24 cellular contexts compared by ENCODE assay signal in genomic region chr6:81708306-81708705, GRCh38. TPM values are rescaled to one million over a fixed set of nuclear protein-coding genes. Genes with fewer than 3 reads are reported as not detected.
DNase-seq lines count a peak whose midpoint lies in the region; ATAC-seq, FAIRE-seq and TF ChIP-seq lines count a peak whose summit lies in the region.
"Had no signal": no experiment of that assay in that cellular context is flagged by ENCODE, and none has a peak within 500 bp of the region (broad histone marks: within the 10 kb centered on the region; RNA-seq: fewer than 3 reads in every experiment).

No MANE protein-coding gene starts in this region.

- no peak for TF ChIP-seq CTCF in SK-N-SH (IDR thresholded peaks at IDR 0.05)
- no peak for TF ChIP-seq CTCF in endodermal cell (conservative IDR thresholded peaks at IDR 0.05)
- TF ChIP-seq CTCF in suprapubic skin (IDR thresholded peaks at IDR 0.05) = no peak

- H3K4me3 Mint-ChIP-seq in endodermal cell = no peak overlapping the region
- H3K4me3 Mint-ChIP-seq: activated CD4-positive, alpha-beta T cell treated with anti-CD3 and anti-CD28 coated beads, Interleukin-2, amount 10 ng/mL, durations not matched to agents 7 days and 5 days; activated CD8-positive, alpha-beta memory T cell treated with anti-CD3 and anti-CD28 coated beads, Interleukin-2, amount 10 ng/mL, durations not matched to agents 7 days and 5 days; CD4-positive, alpha-beta T cell; dendritic cell treated with granulocyte-macrophage colony-stimulating factor and Interleukin-4, amounts not matched to agents 40 ng/mL and 50 ng/mL, for 4 days; nephron had no signal

- H3K27me3 ChIP-seq in SK-N-SH (ENCODE audit: insufficient read depth) (no peaks in the 10 kb centered on the region), SJCRH30 (no peaks in the 10 kb centered on the region), endodermal cell (ENCODE audit: control insufficient read depth, insufficient read depth, low read length, poor library complexity, severe bottlenecking) (no peaks in the 10 kb centered on the region), suprapubic skin (no peaks in the 10 kb centered on the region)
- H3K27me3 ChIP-seq: left lung, Peyer's patch, upper lobe of left lung had no signal

- H3K36me3 Mint-ChIP-seq in endodermal cell (ENCODE audit: low read depth) = no peaks in the 10 kb centered on the region
- H3K36me3 Mint-ChIP-seq: activated CD8-positive, alpha-beta memory T cell treated with anti-CD3 and anti-CD28 coated beads, Interleukin-2, amount 10 ng/mL, durations not matched to agents 7 days and 5 days had no signal

- H3K9me3 Mint-ChIP-seq in endodermal cell = peaks cover 4% of the 10 kb centered on the region
- H3K9me3 Mint-ChIP-seq: nephron had no signal

- no peak for TF ChIP-seq RAD21 in SK-N-SH (IDR thresholded peaks at IDR 0.05; ENCODE audit: low read length)

- no peaks in the 10 kb centered on the region for H3K9me2 ChIP-seq in SK-N-SH

- no peak overlapping the region for H3K9ac ChIP-seq in SK-N-SH
- H3K9ac ChIP-seq in endodermal cell (ENCODE audit: extremely low read depth, low read length, poor library complexity, severe bottlenecking) = no peak overlapping the region
- H3K9ac ChIP-seq: parathyroid adenoma had no signal

- CTCF ChIA-PET in SK-N-SH (lab: Yijun Ruan, JAX) = interaction anchor here (1.0 kb wide), 1 partner anchor 11 kb away, joined by 3 read pairs; no protein-coding TSS in a partner anchor

- H2AFZ ChIP-seq in SK-N-SH (ENCODE audit: low read depth) = no peak overlapping the region
- H2AFZ ChIP-seq: parathyroid adenoma had no signal

- H3K27me3 Mint-ChIP-seq in endodermal cell (ENCODE audit: insufficient read depth) = peaks cover 2% of the 10 kb centered on the region
- H3K27me3 Mint-ChIP-seq: activated CD4-positive, alpha-beta T cell treated with anti-CD3 and anti-CD28 coated beads, Interleukin-2, amount 10 ng/mL, durations not matched to agents 7 days and 5 days; activated CD8-positive, alpha-beta memory T cell treated with anti-CD3 and anti-CD28 coated beads, Interleukin-2, amount 10 ng/mL, durations not matched to agents 7 days and 5 days; CD4-positive, alpha-beta T cell; dendritic cell treated with granulocyte-macrophage colony-stimulating factor and Interleukin-4, amounts not matched to agents 40 ng/mL and 50 ng/mL, for 4 days had no signal

- TF ChIP-seq EP300 in SK-N-SH (IDR thresholded peaks at IDR 0.05; ENCODE audit: borderline replicate concordance in 1 of 2, low read depth in 1 of 2, low read length in 1 of 2) (no peak), suprapubic skin (IDR thresholded peaks at IDR 0.05) (no peak)

- no peak overlapping the region for H3K4me2 ChIP-seq in SK-N-SH

- H3K9me3 ChIP-seq in SK-N-SH (no peaks in the 10 kb centered on the region), SJCRH30 (replicated peaks) (no peaks in the 10 kb centered on the region), endodermal cell (ENCODE audit: control insufficient read depth, low read length) (peaks cover 5% of the 10 kb centered on the region), suprapubic skin (no peaks in the 10 kb centered on the region)
- H3K9me3 ChIP-seq: left lung, Peyer's patch, upper lobe of left lung had no signal

- no peak overlapping the region for H3K4me3 ChIP-seq in SK-N-SH (ENCODE audit: low read depth in 2 of 2, low read length in 1 of 2)
- no peak overlapping the region for H3K4me3 ChIP-seq in SJCRH30
- peak overlapping the region; percentile 21 for H3K4me3 ChIP-seq in endodermal cell (ENCODE audit: low read length)
- no peak overlapping the region for H3K4me3 ChIP-seq in suprapubic skin
- H3K4me3 ChIP-seq: K562, left lung, Peyer's patch, upper lobe of left lung had no signal

- no peak for DNase-seq in SK-N-SH
- DNase-seq in SJCRH30 = peak; percentile 52 to 69
- peak; percentile 75 for DNase-seq in endodermal cell
- DNase-seq in renal cortical epithelial cell (ENCODE audit: low read depth) = peak; percentile 3
- DNase-seq in suprapubic skin (ENCODE audit: low spot score in 2 of 2) = no peak
- no peak for DNase-seq in mucosa of gallbladder (ENCODE audit: low spot score)
- DNase-seq in GM19239 (ENCODE audit: insufficient read length, low spot score) = no peak
- DNase-seq: 8988T; activated CD4-positive, alpha-beta T cell treated with anti-CD3 and anti-CD28 coated beads, Interleukin-2, amount 10 ng/mL, durations not matched to agents 7 days and 5 days; activated CD8-positive, alpha-beta memory T cell treated with anti-CD3 and anti-CD28 coated beads, Interleukin-2, amount 10 ng/mL, durations not matched to agents 7 days and 5 days; activated naive CD4-positive, alpha-beta T cell treated with anti-CD3 and anti-CD28 coated beads, Interleukin-2, amount 50 U/mL, for 16 hours; amygdala; caudate nucleus; CD4-positive, alpha-beta T cell; left lung; NCI-H146; Peyer's patch; upper lobe of left lung; WERI-Rb-1 had no signal

- peaks cover 3% of the 10 kb centered on the region for H3F3A ChIP-seq in SK-N-SH (replicated peaks; ENCODE audit: insufficient read depth)

- peak overlapping the region in 1 of 2 experiments; percentile 35; a peak in 1 of 4 replicates for H3K27ac ChIP-seq in SK-N-SH (ENCODE audit: low read depth in 2 of 2, low read length in 1 of 2)
- H3K27ac ChIP-seq in SJCRH30 = peak overlapping the region; percentile 82
- H3K27ac ChIP-seq in endodermal cell (ENCODE audit: low read depth, low read length) = peak overlapping the region; percentile 33
- no peak overlapping the region for H3K27ac ChIP-seq in suprapubic skin
- H3K27ac ChIP-seq: left lung, parathyroid adenoma, Peyer's patch, upper lobe of left lung, WERI-Rb-1 had no signal

- no peak for FAIRE-seq in GM19239 (lab: Jason Lieb, UNC)
- FAIRE-seq: K562 had no signal

- H3K36me3 ChIP-seq in SK-N-SH (replicated peaks in 1 of 2; ENCODE audit: control insufficient read depth in 1 of 2, insufficient read depth in 2 of 2, low read length in 1 of 2) = no peaks in the 10 kb centered on the region
- H3K36me3 ChIP-seq in SJCRH30 = no peaks in the 10 kb centered on the region
- no peaks in the 10 kb centered on the region for H3K36me3 ChIP-seq in endodermal cell (ENCODE audit: control insufficient read depth, insufficient read depth, low read length)
- H3K36me3 ChIP-seq in suprapubic skin = no peaks in the 10 kb centered on the region
- H3K36me3 ChIP-seq: left lung, Peyer's patch, upper lobe of left lung, WERI-Rb-1 had no signal

- peak; percentile 40; the same call in 2 of the 3 replicates for ATAC-seq in SK-N-SH treated with all-trans-retinoic acid at 6 μM for 48 hours
- ATAC-seq: activated CD8-positive, alpha-beta memory T cell treated with anti-CD3 and anti-CD28 coated beads, Interleukin-2, amount 10 ng/mL, durations not matched to agents 7 days and 5 days; K562; left lung had no signal

- peaks cover 22% of the 10 kb centered on the region for H3K4me1 Mint-ChIP-seq in endodermal cell
- H3K4me1 Mint-ChIP-seq: activated CD4-positive, alpha-beta T cell treated with anti-CD3 and anti-CD28 coated beads, Interleukin-2, amount 10 ng/mL, durations not matched to agents 7 days and 5 days; activated CD8-positive, alpha-beta memory T cell treated with anti-CD3 and anti-CD28 coated beads, Interleukin-2, amount 10 ng/mL, durations not matched to agents 7 days and 5 days; nephron had no signal

- no peaks in the 10 kb centered on the region for H4K20me1 ChIP-seq in SK-N-SH (ENCODE audit: insufficient read depth)

- no peak for TF ChIP-seq POLR2A in suprapubic skin (IDR thresholded peaks at IDR 0.05)

- H3K27ac Mint-ChIP-seq in endodermal cell = peak overlapping the region; percentile 84
- H3K27ac Mint-ChIP-seq: activated CD4-positive, alpha-beta T cell treated with anti-CD3 and anti-CD28 coated beads, Interleukin-2, amount 10 ng/mL, durations not matched to agents 7 days and 5 days; activated CD8-positive, alpha-beta memory T cell treated with anti-CD3 and anti-CD28 coated beads, Interleukin-2, amount 10 ng/mL, durations not matched to agents 7 days and 5 days; CD4-positive, alpha-beta T cell; dendritic cell treated with granulocyte-macrophage colony-stimulating factor and Interleukin-4, amounts not matched to agents 40 ng/mL and 50 ng/mL, for 4 days; nephron had no signal

- 41% methylated on average over 4 of the region's 4 CpGs for WGBS in SK-N-SH (ENCODE audit: low lambda C conversion rate)
- 4 to 9% methylated on average over 3 to 4 of the region's 4 CpGs for WGBS in endodermal cell (ENCODE audit: insufficient coverage in 1 of 2, insufficient read length in 1 of 2), 2 experiments
- 58% methylated on average over 4 of the region's 4 CpGs for WGBS in suprapubic skin

- H3K4me1 ChIP-seq in SK-N-SH (ENCODE audit: control insufficient read depth in 1 of 2, insufficient read depth in 2 of 2, low read depth in 1 of 2, low read length in 1 of 2) (peaks cover 0 to 22% of the 10 kb centered on the region in 2 experiments; a peak in 1 of 4 replicates), SJCRH30 (peaks cover 16% of the 10 kb centered on the region), endodermal cell (ENCODE audit: control insufficient read depth, insufficient read depth, low read length) (peaks cover 5% of the 10 kb centered on the region), suprapubic skin (no peaks in the 10 kb centered on the region)
- H3K4me1 ChIP-seq: left lung, Peyer's patch, upper lobe of left lung had no signal

- H3K79me2 ChIP-seq in SK-N-SH (ENCODE audit: insufficient read depth) = no peaks in the 10 kb centered on the region
- H3K79me2 ChIP-seq: parathyroid adenoma had no signal

- POLR2A ChIA-PET in SK-N-SH (lab: Yijun Ruan, JAX) = no interaction called here

TF ChIP-seq in SK-N-SH treated with all-trans-retinoic acid at 6 μM for 48 hours, 23 proteins besides CTCF, POLR2A, EP300 and RAD21:
- peak; percentile 30; the same call in 1 of the 2 replicates for TF ChIP-seq GLIS3 (CRISPR knock-in tag; IDR thresholded peaks at IDR 0.05)
- TF ChIP-seq ISL1 (CRISPR knock-in tag; IDR thresholded peaks at IDR 0.05) = peak; percentile 84
- TF ChIP-seq OSR1 (CRISPR knock-in tag; IDR thresholded peaks at IDR 0.05) = no peak

TF ChIP-seq in SK-N-SH, 30 proteins besides CTCF, POLR2A, EP300 and RAD21 (continues in another document):
- TF ChIP-seq RXRA (IDR thresholded peaks at IDR 0.05; ENCODE audit: borderline replicate concordance, low read depth) (no peak), CHD2 (IDR thresholded peaks at IDR 0.05; ENCODE audit: low read length, partially characterized antibody) (no peak), TCF12 (IDR thresholded peaks at IDR 0.05) (no peak), RCOR1 (IDR thresholded peaks at IDR 0.05; ENCODE audit: low read length) (no peak), TEAD4 (IDR thresholded peaks at IDR 0.05; ENCODE audit: borderline replicate concordance, insufficient read depth) (no peak; the same call in 1 of the 2 replicates)

RNA-seq across cellular contexts. Expression of gene TENT5A, which starts 44.2 kb away (rescaled TPM):
- polyA plus RNA-seq in SK-N-SH (2012; rRNA removed) = 4.9 and 5.0 TPM in 2 replicates
- polyA plus RNA-seq in SK-N-SH (2012; cell fraction: cytosol; rRNA removed) = 3.7 and 4.5 TPM in 2 replicates
- 9.2 and 13.9 TPM in 2 replicates for polyA plus RNA-seq in SK-N-SH (2012; cell fraction: nucleus; rRNA removed)
- total RNA-seq in SJCRH30 (2014; rRNA removed; shearing (Covaris generic)) = 11.5 and 13.0 TPM in 2 replicates
- total RNA-seq in endodermal cell (1 to 10 TPM; 4.8 to 8.6 TPM), renal cortical epithelial cell (2.6 and 7.3 TPM in 2 replicates), suprapubic skin (10 to 100 TPM; 19.1 to 36.4 (median 26.9) TPM), mucosa of gallbladder (26.6 TPM)
- polyA plus RNA-seq in endodermal cell (2013, experiment 1 of 2) = 4.0 TPM
- 3.8 TPM for polyA plus RNA-seq in endodermal cell (2013, experiment 2 of 2)

Comparison
In these comparisons a context has a peak if more than half of its experiments do, and no peak if none do; other contexts are left out.
1. DNase-seq: peak in SJCRH30 (2 of 2), endodermal cell (single experiment) and renal cortical epithelial cell (single experiment); none in SK-N-SH (single experiment), suprapubic skin (0 of 2), mucosa of gallbladder (single experiment) and GM19239 (single experiment).